ENCODE assay signal across 1 cellular context in genomic region chr6:98824163-98824906, GRCh38.
TF ChIP-seq lines count a peak whose summit lies in the region.

No MANE protein-coding gene starts in this region.

TF ChIP-seq in SK-N-SH treated with all-trans-retinoic acid at 6 μM for 48 hours, 23 proteins besides CTCF, POLR2A, EP300 and RAD21 (continued from another document):
- no peak for TF ChIP-seq POU6F1 (CRISPR knock-in tag; IDR thresholded peaks at IDR 0.05; ENCODE audit: borderline replicate concordance, low read depth)
TF ChIP-seq in SK-N-SH treated with all-trans-retinoic acid at 6 μM for 48 hours: peak in this region for 0.
